20 cellular contexts compared by ENCODE assay signal in genomic region chr17:80908776-80909175, GRCh38.
DNase-seq lines count a peak whose midpoint lies in the region; ATAC-seq, FAIRE-seq and TF ChIP-seq lines count a peak whose summit lies in the region.
"Had no signal": no experiment of that assay in that cellular context is flagged by ENCODE, and none has a peak within 500 bp of the region (broad histone marks: within the 10 kb centered on the region; RNA-seq: fewer than 3 reads in every experiment).

No MANE protein-coding gene starts in this region.

- no peak overlapping the region for H3K4me3 Mint-ChIP-seq in progenitor cell of endocrine pancreas (ENCODE audit: low read depth)
- H3K4me3 Mint-ChIP-seq: CD14-positive monocyte had no signal

- no peak overlapping the region for H3K27ac Mint-ChIP-seq in progenitor cell of endocrine pancreas

- whole genome bisulfite sequencing in psoas muscle, 3 donors: 93 to 96% (median 94%) methylated on average over 13 of the region's 13 CpGs

- no peaks in the 10 kb centered on the region for H3K4me1 ChIP-seq in RWPE2 (ENCODE audit: insufficient read depth, poor library complexity, severe bottlenecking)
- H3K4me1 ChIP-seq in psoas muscle: no peaks in the 10 kb centered on the region
- H3K4me1 ChIP-seq in BE2C: no peaks in the 10 kb centered on the region

- H3K27ac ChIP-seq in RWPE2 (ENCODE audit: poor library complexity, severe bottlenecking) (no peak overlapping the region), psoas muscle (no peak overlapping the region)

- no peaks in the 10 kb centered on the region for H3K27me3 ChIP-seq in RWPE2 (ENCODE audit: insufficient read depth, poor library complexity, severe bottlenecking)
- no peaks in the 10 kb centered on the region for H3K27me3 ChIP-seq in psoas muscle (ENCODE audit: insufficient read depth in 3 of 3, low read length in 2 of 3)
- H3K27me3 ChIP-seq in BE2C: no peaks in the 10 kb centered on the region

- no peak for ATAC-seq in RWPE2 (ENCODE audit: low read depth)
- no peak for ATAC-seq in psoas muscle
- ATAC-seq: Panc1, SK-N-SH treated with all-trans-retinoic acid at 6 μM for 48 hours had no signal

- H3K4me1 Mint-ChIP-seq in progenitor cell of endocrine pancreas (ENCODE audit: low read depth): peaks cover 7% of the 10 kb centered on the region
- H3K4me1 Mint-ChIP-seq: CD14-positive monocyte had no signal

- no peaks in the 10 kb centered on the region for H3K27me3 Mint-ChIP-seq in progenitor cell of endocrine pancreas

- H3K9me3 ChIP-seq in RWPE2 (ENCODE audit: severe bottlenecking) (no peaks in the 10 kb centered on the region), psoas muscle (no peaks in the 10 kb centered on the region), BE2C (no peaks in the 10 kb centered on the region)

- H3K36me3 Mint-ChIP-seq in progenitor cell of endocrine pancreas (ENCODE audit: insufficient read depth): peaks cover 21% of the 10 kb centered on the region

- peak; percentile 38 for FAIRE-seq in GM18507 (lab: Jason Lieb, UNC)

- H3K9me3 Mint-ChIP-seq in progenitor cell of endocrine pancreas (ENCODE audit: low read depth): no peaks in the 10 kb centered on the region

- TF ChIP-seq CTCF in RWPE2 (IDR thresholded peaks at IDR 0.05; ENCODE audit: poor library complexity, severe bottlenecking) (no peak), psoas muscle (IDR thresholded peaks at IDR 0.05) (no peak), BE2C (IDR thresholded peaks at IDR 0.05; ENCODE audit: low read depth, low read length) (no peak), progenitor cell of endocrine pancreas (IDR thresholded peaks at IDR 0.05; ENCODE audit: unreplicated experiment) (no peak)

- intact Hi-C loops in psoas muscle (cut with DNase I): no loop called here

- H3K36me3 ChIP-seq in RWPE2 (ENCODE audit: low read depth): peaks cover 42% of the 10 kb centered on the region
- H3K36me3 ChIP-seq in psoas muscle (ENCODE audit: insufficient read depth in 1 of 2, low read depth in 1 of 2): peaks cover 0 to 69% of the 10 kb centered on the region in 2 donors
- H3K36me3 ChIP-seq in BE2C: peaks cover 16% of the 10 kb centered on the region

- H3K4me3 ChIP-seq in RWPE2 (ENCODE audit: severe bottlenecking): no peak overlapping the region
- no peak overlapping the region for H3K4me3 ChIP-seq in psoas muscle
- no peak overlapping the region for H3K4me3 ChIP-seq in BE2C (ENCODE audit: low read depth, low read length)

- DNase-seq in NCI-H1417 (lab: John Stamatoyannopoulos, UW) (peak in 2 of 3 experiments; percentile 10 to 24), NCI-H1417 treated with DMSO at 0.1 percent for 48 hours (lab: John Stamatoyannopoulos, UW) (no peak), GM18507 (ENCODE audit: extremely low spot score, insufficient read length, low read depth) (no peak), RWPE2 (ENCODE audit: low spot score) (peak; percentile 59), psoas muscle (peak; percentile 9 to 26), nucleus accumbens (lab: John Stamatoyannopoulos, UW) (no peak), BE2C (no peak), progenitor cell of endocrine pancreas (ENCODE audit: low spot score, unreplicated experiment) (no peak)
- DNase-seq: 8988T, DMS 273 treated with DMSO at 0.1 percent for 48 hours, H7, Kasumi-1, NCI-H1436, NCI-H2029, NCI-H2171, NCI-H748 treated with DMSO at 0.1 percent for 48 hours, SHP77 had no signal

Comparison
In these comparisons a context has a peak if more than half of its experiments do, and no peak if none do; other contexts are left out.
1. DNase-seq: peak in NCI-H1417 (2 of 3), RWPE2 (single experiment) and psoas muscle (2 of 2); none in NCI-H1417 treated with DMSO at 0.1 percent for 48 hours (single experiment), GM18507 (single experiment), nucleus accumbens (0 of 56), BE2C (single experiment) and progenitor cell of endocrine pancreas (single experiment).